29 cellular contexts compared by ENCODE assay signal in genomic region chr12:32603071-32603470, GRCh38.
"Had no signal": no experiment of that assay in that cellular context is flagged by ENCODE, and none has a peak within 500 bp of the region (broad histone marks: within the 10 kb centered on the region; RNA-seq: fewer than 3 reads in every experiment).

No MANE protein-coding gene starts in this region.

- DNase-seq: activated B cell treated with CpG ODN at 0.5 μM for 24 hours; activated CD4-positive, alpha-beta T cell treated with anti-CD3 and anti-CD28 coated beads for 1 hour; activated CD4-positive, alpha-beta T cell treated with anti-CD3 and anti-CD28 coated beads for 4 hours; activated CD4-positive, alpha-beta T cell treated with anti-CD3 and anti-CD28 coated beads, Interleukin-2, amount 50 U/mL, for 1 hour; activated CD4-positive, alpha-beta T cell treated with anti-CD3 and anti-CD28 coated beads, Interleukin-2, amount 50 U/mL, for 4 hours; activated CD4-positive, CD25-positive, alpha-beta regulatory T cell; activated CD4-positive, CD25-positive, alpha-beta regulatory T cell treated with anti-CD3 and anti-CD28 coated beads, Interleukin-2, amount 50 U/mL, for 72 hours; activated CD8-positive, alpha-beta memory T cell treated with anti-CD3 and anti-CD28 coated beads for 24 hours; activated CD8-positive, alpha-beta memory T cell treated with anti-CD3 and anti-CD28 coated beads, Interleukin-2, amount 50 U/mL, for 4 hours; activated CD8-positive, alpha-beta memory T cell treated with anti-CD3 and anti-CD28 coated beads, Interleukin-2, amount 50 U/mL, for 48 hours; activated T-cell treated with anti-CD3 and anti-CD28 coated beads for 4 hours; T-cell; T-helper 2 cell; T-helper 9 cell; T1000; WERI-Rb-1 had no signal

- H3K27ac Mint-ChIP-seq: activated B cell treated with CpG ODN at 0.5 μM for 24 hours; activated CD4-positive, alpha-beta memory T cell treated with anti-CD3 and anti-CD28 coated beads for 36 hours; activated CD4-positive, alpha-beta memory T cell treated with anti-CD3 and anti-CD28 coated beads, Interleukin-2, amount 10 ng/mL, durations not matched to agents 7 days and 5 days; activated CD4-positive, alpha-beta T cell treated with anti-CD3 and anti-CD28 coated beads for 36 hours; activated CD4-positive, alpha-beta T cell treated with anti-CD3 and anti-CD28 coated beads, Interleukin-2, amount 10 ng/mL, durations not matched to agents 24 days and 14 days; activated CD8-positive, alpha-beta memory T cell treated with anti-CD3 and anti-CD28 coated beads, Interleukin-2, amount 10 ng/mL, durations not matched to agents 7 days and 5 days; activated CD8-positive, alpha-beta T cell treated with anti-CD3 and anti-CD28 coated beads for 36 hours; activated CD8-positive, alpha-beta T cell treated with anti-CD3 and anti-CD28 coated beads, Interleukin-2, amount 10 ng/mL, durations not matched to agents 7 days and 5 days; T-cell had no signal

- H3K36me3 Mint-ChIP-seq: activated CD4-positive, alpha-beta memory T cell treated with anti-CD3 and anti-CD28 coated beads for 36 hours; activated CD8-positive, alpha-beta memory T cell treated with anti-CD3 and anti-CD28 coated beads, Interleukin-2, amount 10 ng/mL, durations not matched to agents 7 days and 5 days; T-cell had no signal

- H3K4me1 Mint-ChIP-seq: activated B cell treated with CpG ODN at 0.5 μM for 24 hours, T-cell had no signal

- ATAC-seq: WTC11 had no signal

- H3K36me3 ChIP-seq: WERI-Rb-1 had no signal

- H3K27ac ChIP-seq: VCaP, WERI-Rb-1 had no signal

- H3K27me3 Mint-ChIP-seq: activated B cell treated with CpG ODN at 0.5 μM for 24 hours; activated CD4-positive, alpha-beta memory T cell treated with anti-CD3 and anti-CD28 coated beads, Interleukin-2, amount 10 ng/mL, durations not matched to agents 7 days and 5 days; activated CD4-positive, alpha-beta T cell treated with anti-CD3 and anti-CD28 coated beads for 36 hours; activated CD4-positive, alpha-beta T cell treated with anti-CD3 and anti-CD28 coated beads, Interleukin-2, amount 10 ng/mL, durations not matched to agents 24 days and 14 days; activated CD4-positive, alpha-beta T cell treated with anti-CD3 and anti-CD28 coated beads, Interleukin-2, amount 10 ng/mL, durations not matched to agents 7 days and 5 days; activated CD8-positive, alpha-beta memory T cell treated with anti-CD3 and anti-CD28 coated beads, Interleukin-2, amount 10 ng/mL, durations not matched to agents 7 days and 5 days; T-cell had no signal

- H3K4me3 Mint-ChIP-seq: activated B cell treated with CpG ODN at 0.5 μM for 24 hours; activated CD4-positive, alpha-beta memory T cell treated with anti-CD3 and anti-CD28 coated beads for 36 hours; activated CD4-positive, alpha-beta memory T cell treated with anti-CD3 and anti-CD28 coated beads, Interleukin-2, amount 10 ng/mL, durations not matched to agents 7 days and 5 days; activated CD4-positive, alpha-beta T cell treated with anti-CD3 and anti-CD28 coated beads for 36 hours; activated CD4-positive, alpha-beta T cell treated with anti-CD3 and anti-CD28 coated beads, Interleukin-2, amount 10 ng/mL, durations not matched to agents 24 days and 14 days; activated CD4-positive, alpha-beta T cell treated with anti-CD3 and anti-CD28 coated beads, Interleukin-2, amount 10 ng/mL, durations not matched to agents 7 days and 5 days; activated CD8-positive, alpha-beta memory T cell treated with anti-CD3 and anti-CD28 coated beads, Interleukin-2, amount 10 ng/mL, durations not matched to agents 7 days and 5 days; activated CD8-positive, alpha-beta T cell treated with anti-CD3 and anti-CD28 coated beads for 36 hours; activated CD8-positive, alpha-beta T cell treated with anti-CD3 and anti-CD28 coated beads, Interleukin-2, amount 10 ng/mL, durations not matched to agents 7 days and 5 days; T-cell; T-helper 1 cell treated with Interleukin-12 subunit alpha and Interleukin-12 subunit beta and Interleukin-4 antibody, amounts not matched to agents 30 μg/mL and 1 μg/mL, for 36 hours; T-helper 2 cell treated with Interferon-gamma antibody and Interleukin-4, amounts not matched to agents 5 μg/mL and 100 μg/mL, for 36 hours; WTC11 had no signal

- FAIRE-seq: TTC549 had no signal
